22 cellular contexts compared by ENCODE assay signal in genomic region chr14:52609445-52610044, GRCh38. TPM values are rescaled to one million over a fixed set of nuclear protein-coding genes. Genes with fewer than 3 reads are reported as not detected.
"Had no signal": no experiment of that assay in that cellular context is flagged by ENCODE, and none has a peak within 500 bp of the region (broad histone marks: within the 10 kb centered on the region; RNA-seq: fewer than 3 reads in every experiment).

No MANE protein-coding gene starts in this region.

- ATAC-seq: activated CD8-positive, alpha-beta T cell treated with anti-CD3 and anti-CD28 coated beads, Interleukin-2, amount 10 ng/mL, durations not matched to agents 7 days and 5 days; gastrocnemius medialis; heart left ventricle; left cardiac atrium; lower lobe of right lung; T-cell had no signal

- H3K9me3 ChIP-seq: gastrocnemius medialis, thyroid gland, vagina had no signal

- H3K27ac ChIP-seq: ascending aorta, gastrocnemius medialis, heart left ventricle, lower lobe of right lung, thyroid gland, vagina had no signal

- H3K36me3 ChIP-seq: ascending aorta, lower lobe of right lung, thyroid gland, vagina had no signal

- H3K27me3 ChIP-seq: ascending aorta, gastrocnemius medialis, heart left ventricle, thyroid gland, vagina had no signal

- H3K4me1 Mint-ChIP-seq: activated CD4-positive, alpha-beta T cell treated with anti-CD3 and anti-CD28 coated beads, Interleukin-2, amount 10 ng/mL, durations not matched to agents 24 days and 14 days; mesothelial cell of epicardium; nephron; T-cell had no signal

- H3K36me3 Mint-ChIP-seq: T-cell had no signal

- H3K4me3 Mint-ChIP-seq: activated CD4-positive, alpha-beta T cell treated with anti-CD3 and anti-CD28 coated beads, Interleukin-2, amount 10 ng/mL, durations not matched to agents 24 days and 14 days; activated CD8-positive, alpha-beta T cell treated with anti-CD3 and anti-CD28 coated beads, Interleukin-2, amount 10 ng/mL, durations not matched to agents 7 days and 5 days; activated T-cell treated with anti-CD3 and anti-CD28 coated beads, Interleukin-2, amount 50 U/mL, for 24 hours; mesothelial cell of epicardium; nephron; T-cell had no signal

- H3K4me3 ChIP-seq: ascending aorta, gastrocnemius medialis, heart left ventricle, lower lobe of right lung, thyroid gland, vagina had no signal

- DNase-seq: activated CD4-positive, alpha-beta T cell treated with anti-CD3 and anti-CD28 coated beads, Interleukin-2, amount 10 ng/mL, durations not matched to agents 24 days and 14 days; activated CD8-positive, alpha-beta T cell treated with anti-CD3 and anti-CD28 coated beads, Interleukin-2, amount 10 ng/mL, durations not matched to agents 7 days and 5 days; activated effector memory CD4-positive, alpha-beta T cell treated with Interleukin-2 at 50 U/mL for 16 hours; activated naive CD4-positive, alpha-beta T cell treated with anti-CD3 and anti-CD28 coated beads, Interleukin-2, amount 50 U/mL, for 16 hours; activated T-cell treated with anti-CD3 and anti-CD28 coated beads, Interleukin-2, amount 50 U/mL, for 24 hours; cortex of kidney; gastrocnemius medialis; heart left ventricle; left cardiac atrium; lower lobe of right lung; nucleus accumbens; posterior cingulate gyrus; retina; stimulated activated CD4-positive, alpha-beta T cell treated with anti-CD3 and anti-CD28 coated beads, Interleukin-12 subunit alpha, Interleukin-12 subunit beta, amount 100 ng/mL, for 4 hours; stimulated activated CD4-positive, alpha-beta T cell treated with anti-CD3 and anti-CD28 coated beads, Interleukin-1b, Interleukin-23, amount 100 ng/mL, for 48 hours; stimulated activated naive CD4-positive, alpha-beta T cell treated with Interleukin-2 at 50 U/mL for 16 hours; T-cell; thyroid gland had no signal

- H3K27ac Mint-ChIP-seq: activated CD4-positive, alpha-beta T cell treated with anti-CD3 and anti-CD28 coated beads, Interleukin-2, amount 10 ng/mL, durations not matched to agents 24 days and 14 days; activated CD8-positive, alpha-beta T cell treated with anti-CD3 and anti-CD28 coated beads, Interleukin-2, amount 10 ng/mL, durations not matched to agents 7 days and 5 days; activated T-cell treated with anti-CD3 and anti-CD28 coated beads, Interleukin-2, amount 50 U/mL, for 24 hours; mesothelial cell of epicardium; nephron; T-cell had no signal

- H3K27me3 Mint-ChIP-seq: activated T-cell treated with anti-CD3 and anti-CD28 coated beads, Interleukin-2, amount 50 U/mL, for 24 hours had no signal

- H3K4me1 ChIP-seq: ascending aorta, gastrocnemius medialis, heart left ventricle, lower lobe of right lung, thyroid gland, vagina had no signal

RNA-seq across cellular contexts. Expression of gene GPR137C, which starts 56.9 kb away (rescaled TPM):
- total RNA-seq: ascending aorta had no signal
